Comparison of ENCODE assay signal across 8 cellular contexts in the genomic region with DNA sequence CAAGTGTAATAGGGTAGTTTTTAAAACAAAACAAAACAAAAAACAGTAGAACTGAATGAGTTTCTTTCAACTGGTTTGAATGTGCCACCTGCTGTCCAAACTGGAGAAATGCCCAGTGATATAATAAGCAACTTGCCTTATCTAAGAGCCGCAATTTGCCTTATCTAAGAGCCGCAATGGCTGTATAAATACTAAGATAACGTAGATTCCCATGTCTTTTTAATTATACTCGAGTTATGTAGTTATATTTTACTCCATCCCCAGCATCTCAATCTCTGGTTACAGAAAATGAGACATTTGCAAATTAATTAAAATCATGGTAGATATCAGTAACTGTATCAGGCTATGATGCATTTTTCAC.
DNase-seq lines count a peak whose midpoint lies in the region; ATAC-seq, FAIRE-seq and TF ChIP-seq lines count a peak whose summit lies in the region.

No MANE protein-coding gene starts in this region.

- no peaks in the 10 kb centered on the region for H3K9me3 ChIP-seq in adipocyte (ENCODE audit: control insufficient read depth, low read length)
- H3K9me3 ChIP-seq in tibial artery = no peaks in the 10 kb centered on the region

- H3K4me3 Mint-ChIP-seq in stimulated activated naive CD8-positive, alpha-beta T cell treated with anti-CD3 and anti-CD28 coated beads, Interleukin-15, amount 100 ng/mL, for 72 hours = peak overlapping the region in 1 of 2 donors; percentile 10

- ATAC-seq in stimulated activated naive CD8-positive, alpha-beta T cell treated with anti-CD3 and anti-CD28 coated beads, Interleukin-15, amount 100 ng/mL, for 72 hours = no peak

- peak; percentile 60 to 73 for TF ChIP-seq CTCF in tibial artery (IDR thresholded peaks at IDR 0.05)

- H3K4me1 ChIP-seq in adipocyte (ENCODE audit: control insufficient read depth, insufficient read depth, low read length) (peaks cover 22% of the 10 kb centered on the region), tibial artery (peaks cover 0 to 18% (median 6%) of the 10 kb centered on the region in 4 donors)

- H3K27me3 ChIP-seq in adipocyte (replicated peaks; ENCODE audit: control insufficient read depth, insufficient read depth, low read length) = no peaks in the 10 kb centered on the region
- H3K27me3 ChIP-seq in tibial artery = no peaks in the 10 kb centered on the region

- H3K36me3 ChIP-seq in adipocyte (ENCODE audit: control insufficient read depth, insufficient read depth, low read length, severe bottlenecking) (no peaks in the 10 kb centered on the region), tibial artery (peaks cover 0 to 6% (median 6%) of the 10 kb centered on the region in 3 donors)

- H3K4me3 ChIP-seq in adipocyte (ENCODE audit: low read length) = no peak overlapping the region
- H3K4me3 ChIP-seq in tibial artery = no peak overlapping the region

- intact Hi-C loops in tibial artery (cut with DNase I; ENCODE audit: low total_unique reads) = no loop called here

- no peak overlapping the region for H3K27ac ChIP-seq in tibial artery

- H3K27me3 Mint-ChIP-seq in stimulated activated naive CD8-positive, alpha-beta T cell treated with anti-CD3 and anti-CD28 coated beads, Interleukin-15, amount 100 ng/mL, for 72 hours = no peaks in the 10 kb centered on the region

- peak; percentile 95 for FAIRE-seq in islet of Langerhans (lab: Jason Lieb, UNC)

- no peaks in the 10 kb centered on the region for H3K9me3 Mint-ChIP-seq in stimulated activated naive CD8-positive, alpha-beta T cell treated with anti-CD3 and anti-CD28 coated beads, Interleukin-15, amount 100 ng/mL, for 72 hours

- H3K9ac ChIP-seq in adipocyte (ENCODE audit: low read length) = no peak overlapping the region

- peak overlapping the region in 1 of 2 donors; percentile 75 for H3K27ac Mint-ChIP-seq in stimulated activated naive CD8-positive, alpha-beta T cell treated with anti-CD3 and anti-CD28 coated beads, Interleukin-15, amount 100 ng/mL, for 72 hours

- DNase-seq in NCI-H82 (lab: John Stamatoyannopoulos, UW) (peak; percentile 52), NCI-H82 treated with DMSO at 0.1 percent for 48 hours (lab: John Stamatoyannopoulos, UW; ENCODE audit: unreplicated experiment) (no peak), NCI-H1105 (lab: John Stamatoyannopoulos, UW) (peak; percentile 14), adipocyte (ENCODE audit: low read depth) (peak; percentile 72), tibial artery (no peak)
- DNase-seq in stimulated activated naive CD8-positive, alpha-beta T cell treated with anti-CD3 and anti-CD28 coated beads, Interleukin-15, amount 100 ng/mL, for 72 hours = no peak
- DNase-seq in effector CD4-positive, alpha-beta T cell = no peak

- peaks cover 68% of the 10 kb centered on the region for H3K4me1 Mint-ChIP-seq in stimulated activated naive CD8-positive, alpha-beta T cell treated with anti-CD3 and anti-CD28 coated beads, Interleukin-15, amount 100 ng/mL, for 72 hours

Comparison
In these comparisons a context has a peak if more than half of its experiments do, and no peak if none do; other contexts are left out.
1. DNase-seq: peak in NCI-H82 (single experiment), NCI-H1105 (single experiment) and adipocyte (single experiment); none in NCI-H82 treated with DMSO at 0.1 percent for 48 hours (single experiment), tibial artery (0 of 2), stimulated activated naive CD8-positive, alpha-beta T cell treated with anti-CD3 and anti-CD28 coated beads, Interleukin-15, amount 100 ng/mL, for 72 hours (0 of 2) and effector CD4-positive, alpha-beta T cell (single experiment).